ENCODE assay signal across 27 cellular contexts in genomic region chr16:68359398-68360191, GRCh38. TPM values are rescaled to one million over a fixed set of nuclear protein-coding genes. Genes with fewer than 3 reads are reported as not detected.
A peak's percentile ranks its signal among the peaks of the same experiment; 100 is the strongest.
DNase-seq lines count a peak whose midpoint lies in the region; ATAC-seq, FAIRE-seq and TF ChIP-seq lines count a peak whose summit lies in the region.
"Had no signal": no experiment of that assay in that cellular context is flagged by ENCODE, and none has a peak within 500 bp of the region (broad histone marks: within the 10 kb centered on the region; RNA-seq: fewer than 3 reads in every experiment).

No MANE protein-coding gene starts in this region.

- H3K18ac ChIP-seq in H1 (ENCODE audit: extremely low read depth, low read length) = no peak overlapping the region

- H4K5ac ChIP-seq in H1 (ENCODE audit: insufficient read length, low read depth, low read length) = no peak overlapping the region

- peaks cover 44% of the 10 kb centered on the region for H3K4me1 Mint-ChIP-seq in activated CD4-positive, alpha-beta T cell treated with anti-CD3 and anti-CD28 coated beads, Interleukin-2, amount 10 ng/mL, durations not matched to agents 7 days and 5 days

- H2BK5ac ChIP-seq in H1 (ENCODE audit: low read depth, low read length) = no peak overlapping the region; the same call in 1 of the 2 replicates

- no peaks in the 10 kb centered on the region for H3K27me3 ChIP-seq in H1 (replicated peaks in 1 of 4; ENCODE audit: control insufficient read depth in 3 of 4, extremely low read depth in 1 of 4, insufficient read depth in 3 of 4, low read length in 3 of 4)
- H3K27me3 ChIP-seq: BE2C, MG63 had no signal

- H3K14ac ChIP-seq in H1 (ENCODE audit: insufficient read length) = no peak overlapping the region

- H4K91ac ChIP-seq in H1 (replicated peaks; ENCODE audit: insufficient read length, low read length) = no peak overlapping the region

- H2BK120ac ChIP-seq in H1 (replicated peaks; ENCODE audit: low read depth, low read length) = no peak overlapping the region

- H3K4me2 ChIP-seq in H1 (ENCODE audit: insufficient read depth in 1 of 2, low read depth in 2 of 2, low read length in 2 of 2) = no peak overlapping the region
- H3K4me2 ChIP-seq: PC-9 had no signal

- H3K4me1 ChIP-seq in H1 (replicated peaks in 1 of 4; ENCODE audit: control insufficient read depth in 3 of 4, insufficient read depth in 4 of 4, low read length in 3 of 4) (peaks cover 0 to 3% (median 1%) of the 10 kb centered on the region in 4 experiments; a peak in 1 of 7 replicates), mucosa of descending colon (ENCODE audit: low read depth) (peaks cover 4% of the 10 kb centered on the region)

- H3K36me3 ChIP-seq in H1 (ENCODE audit: control insufficient read depth in 2 of 4, insufficient read depth in 4 of 4, low read length in 3 of 4) (peaks cover 4 to 19% (median 14%) of the 10 kb centered on the region in 4 experiments; a peak in 5 of 8 replicates), mucosa of descending colon (ENCODE audit: low read depth) (no peaks in the 10 kb centered on the region)
- H3K36me3 ChIP-seq: MG63 had no signal

- no peak overlapping the region for H3K9ac ChIP-seq in H1 (replicated peaks in 1 of 4; ENCODE audit: extremely low read depth in 1 of 4, low read depth in 3 of 4, low read length in 3 of 4)

- H3K56ac ChIP-seq in H1 (replicated peaks; ENCODE audit: insufficient read length, low read depth, low read length) = no peak overlapping the region

- H3K4me3 ChIP-seq in H1 (ENCODE audit: extremely low read depth in 1 of 4, insufficient read depth in 2 of 4, low read depth in 3 of 4, low read length in 4 of 4) = no peak overlapping the region
- no peak overlapping the region for H3K4me3 ChIP-seq in mucosa of descending colon
- H3K4me3 ChIP-seq: MG63, PC-9 had no signal

- no peaks in the 10 kb centered on the region for H3K79me1 ChIP-seq in H1 (ENCODE audit: low read depth, low read length)

- H3K9me3 ChIP-seq in H1 (ENCODE audit: insufficient read depth in 2 of 2, low read depth in 1 of 2, low read length in 1 of 2) (no peaks in the 10 kb centered on the region), mucosa of descending colon (no peaks in the 10 kb centered on the region)
- H3K9me3 ChIP-seq: BE2C, MG63 had no signal

- no peak for TF ChIP-seq CTCF in H1 (IDR thresholded peaks at IDR 0.05; ENCODE audit: control extremely low read depth in 1 of 3, insufficient read depth in 1 of 3, low read depth in 1 of 3, low read length in 3 of 3)
- no peak for TF ChIP-seq CTCF in mucosa of descending colon (IDR thresholded peaks at IDR 0.05)

- 94% methylated on average over 23 of the region's 23 CpGs; no CpG with 5 or more reads in 1 of the 2 experiments for WGBS in H1 (ENCODE audit: extremely low coverage in 1 of 2, insufficient coverage in 1 of 2, insufficient read length in 1 of 2, insufficient replicate concordance in 2 of 2, low coverage in 1 of 2, low lambda C conversion rate in 2 of 2, missing lambda C conversion rate in 1 of 2), 2 experiments

- no peak overlapping the region for H2BK15ac ChIP-seq in H1 (ENCODE audit: low read length)

- no peak overlapping the region for H2BK20ac ChIP-seq in H1 (ENCODE audit: low read length)

- TF ChIP-seq RAD21 in H1 (IDR thresholded peaks at IDR 0.05 in 1 of 2, conservative IDR thresholded peaks at IDR 0.05 in 1 of 2; ENCODE audit: low read depth in 2 of 2, low read length in 2 of 2) = no peak

- CTCF ChIA-PET in activated CD4-positive, alpha-beta T cell treated with anti-CD3 and anti-CD28 coated beads, Interleukin-2, amount 10 ng/mL, durations not matched to agents 7 days and 5 days (lab: Charles Lee) = interaction anchor here (1.0 to 2.6 kb wide), 3 partner anchors 9 to 28 kb away, joined by 3 to 6 read pairs (median 4); no protein-coding TSS in a partner anchor
- CTCF ChIA-PET in H1 (lab: Charles Lee; ENCODE audit: partially characterized antibody) = interaction anchor here (0.5 to 11.5 kb wide), 11 partner anchors 8 to 678 kb away, joined by 3 to 136 read pairs (median 4); no protein-coding TSS in a partner anchor

- H4K20me1 ChIP-seq in H1 (replicated peaks in 1 of 2; ENCODE audit: control insufficient read depth in 1 of 2, insufficient read depth in 2 of 2, low read length in 2 of 2) = peaks cover 0 to 5% of the 10 kb centered on the region in 2 experiments

- H2BK12ac ChIP-seq in H1 (ENCODE audit: low read depth, low read length) = no peak overlapping the region

- no peak overlapping the region for H3K27ac ChIP-seq in H1 (ENCODE audit: low read depth, low read length)
- H3K27ac ChIP-seq: PC-9 had no signal

- FAIRE-seq in GM12891 (lab: Jason Lieb, UNC) (peak; percentile 52), H1 (lab: Jason Lieb, UNC) (no peak)
- FAIRE-seq: GM18507 had no signal

- H3K27me3 Mint-ChIP-seq in activated CD4-positive, alpha-beta T cell treated with anti-CD3 and anti-CD28 coated beads, Interleukin-2, amount 10 ng/mL, durations not matched to agents 7 days and 5 days = peaks cover 9% of the 10 kb centered on the region
- H3K27me3 Mint-ChIP-seq: CD4-positive, CD25-positive, alpha-beta regulatory T cell had no signal

- no peaks in the 10 kb centered on the region for H3K9me3 Mint-ChIP-seq in activated CD4-positive, alpha-beta T cell treated with anti-CD3 and anti-CD28 coated beads, Interleukin-2, amount 10 ng/mL, durations not matched to agents 7 days and 5 days
- H3K9me3 Mint-ChIP-seq: CD4-positive, CD25-positive, alpha-beta regulatory T cell had no signal

- no peak overlapping the region for H3K23ac ChIP-seq in H1 (ENCODE audit: insufficient read length)

- H2AFZ ChIP-seq in H1 (ENCODE audit: low read length) = no peak overlapping the region
- H2AFZ ChIP-seq: PC-9 had no signal

- peak; percentile 2 for ATAC-seq in mucosa of descending colon
- ATAC-seq in sciatic nerve = no peak
- ATAC-seq in HG02870 (IDR thresholded peaks at IDR 0.05; ENCODE audit: unreplicated experiment) = no peak

- no peak for DNase-seq in activated CD4-positive, alpha-beta T cell treated with anti-CD3 and anti-CD28 coated beads, Interleukin-2, amount 10 ng/mL, durations not matched to agents 7 days and 5 days
- no peak for DNase-seq in activated CD4-positive, alpha-beta T cell treated with anti-CD3 and anti-CD28 coated beads for 1 hour
- DNase-seq in GM12891 (ENCODE audit: insufficient read length, low spot score) (no peak), H1 (ENCODE audit: low read depth in 1 of 2, low spot score in 2 of 2) (no peak), mucosa of descending colon (peak in 1 of 3 donors; percentile 49), GM19238 (ENCODE audit: insufficient read length, low spot score) (no peak), sciatic nerve (ENCODE audit: low spot score) (no peak)
- DNase-seq: 8988T; ACHN; BE2C; CD4-positive, CD25-positive, alpha-beta regulatory T cell; DMS153; GOT3; KBM-7; MG63; NCI-H1105 treated with DMSO at 0.1 percent for 48 hours; NCI-H146; NCI-H1930; NCI-H2107; NCI-H524 treated with DMSO at 0.1 percent for 48 hours; NCI-H82; PC-9; RPMI8226; SHP77 treated with DMSO at 0.1 percent for 48 hours; SW 1271 had no signal

- intact Hi-C loops in mucosa of descending colon (cut with DNase I, micrococcal nuclease) (no loop called here), sciatic nerve (cut with DNase I) (no loop called here)

- H3K79me2 ChIP-seq in H1 (ENCODE audit: control insufficient read depth in 1 of 2, insufficient read depth in 2 of 2, low read length in 2 of 2) = no peaks in the 10 kb centered on the region

- H3K4me3 Mint-ChIP-seq in activated CD4-positive, alpha-beta T cell treated with anti-CD3 and anti-CD28 coated beads, Interleukin-2, amount 10 ng/mL, durations not matched to agents 7 days and 5 days = no peak overlapping the region

- H3K36me3 Mint-ChIP-seq in activated CD4-positive, alpha-beta T cell treated with anti-CD3 and anti-CD28 coated beads, Interleukin-2, amount 10 ng/mL, durations not matched to agents 7 days and 5 days (ENCODE audit: low read depth) = peaks cover 48% of the 10 kb centered on the region

- H2AK5ac ChIP-seq in H1 (ENCODE audit: low read depth, low read length) = no peak overlapping the region

- TF ChIP-seq EP300 in H1 (IDR thresholded peaks at IDR 0.05; ENCODE audit: borderline replicate concordance in 1 of 2, low read depth in 2 of 2, low read length in 2 of 2) = no peak

- no peak overlapping the region for H3K4ac ChIP-seq in H1 (replicated peaks; ENCODE audit: insufficient read length, low read depth, low read length)

- POLR2A ChIA-PET in activated CD4-positive, alpha-beta T cell treated with anti-CD3 and anti-CD28 coated beads, Interleukin-2, amount 10 ng/mL, durations not matched to agents 7 days and 5 days (lab: Charles Lee) = no interaction called here
- POLR2A ChIA-PET in H1 (lab: Charles Lee; ENCODE audit: partially characterized antibody) = interaction anchor here (0.7 to 1.7 kb wide), 8 partner anchors 9 to 96 kb away, joined by 3 to 5 read pairs (median 4); partner anchors contain the start of genes PRMT7 and SLC7A6OS

- H3K27ac Mint-ChIP-seq in activated CD4-positive, alpha-beta T cell treated with anti-CD3 and anti-CD28 coated beads, Interleukin-2, amount 10 ng/mL, durations not matched to agents 7 days and 5 days = peak overlapping the region; percentile 31

- no peaks in the 10 kb centered on the region for H3K23me2 ChIP-seq in H1 (ENCODE audit: low read depth, low read length)

- TF ChIP-seq POLR2A in GM12891 (IDR thresholded peaks at IDR 0.05; ENCODE audit: low read depth, low read length) = no peak
- no peak for TF ChIP-seq POLR2A in H1 (IDR thresholded peaks at IDR 0.05; ENCODE audit: control extremely low read depth in 1 of 2, low read depth in 2 of 2, low read length in 2 of 2)

- 0 out of 2 replicates have a peak overlapping the region, but pooled peaks have one; percentile 42 for H4K8ac ChIP-seq in H1 (ENCODE audit: extremely low read depth, insufficient read depth, low read length)

RNA-seq across cellular contexts. Expression of gene PRMT7, which starts 48.8 kb away (rescaled TPM):
- 10 to 100 TPM; 76.9 TPM for total RNA-seq in activated CD4-positive, alpha-beta T cell treated with anti-CD3 and anti-CD28 coated beads, Interleukin-2, amount 10 ng/mL, durations not matched to agents 7 days and 5 days
- polyA plus RNA-seq in GM12891 (2012; ENCODE audit: low read depth, missing spikeins) = 49.7 TPM
- 48.2 and 48.7 TPM in 2 replicates for total RNA-seq in H1 (2021; fragmentation: NEBNext Ultra II Directional; extraction: Animal tissue kit (Norgen Biotek cat#: 25700))
- 49.3 and 67.4 TPM in 2 replicates for polyA plus RNA-seq in H1 (2011; rRNA removed)
- polyA plus RNA-seq in H1 (2011; cell fraction: cytosol; rRNA removed) = 70.2 TPM
- polyA plus RNA-seq in H1 (2011; cell fraction: nucleus; rRNA removed) = 200 TPM
- 48.4 to 57.0 TPM (median 53.5 TPM) in 4 replicates for polyA plus RNA-seq in H1 (2012, experiment 1 of 2)
- polyA plus RNA-seq in H1 (2012, experiment 2 of 2) = 53.6 TPM
- 37.0 TPM for polyA plus RNA-seq in H1 (2013, experiment 1 of 2)
- polyA plus RNA-seq in H1 (2013, experiment 2 of 2) = 33.0 TPM
- 65.7 and 68.2 TPM in 2 replicates for polyA minus RNA-seq in H1 (2011; rRNA and poly(A)+ RNA removed)
- polyA minus RNA-seq in H1 (2011; cell fraction: cytosol; rRNA and poly(A)+ RNA removed) = 44.0 TPM
- polyA minus RNA-seq in H1 (2011; cell fraction: nucleus; rRNA and poly(A)+ RNA removed) = 57.0 TPM
- 10 to 100 TPM; 31.0 to 42.2 (median 41.0) TPM for total RNA-seq in mucosa of descending colon
- 58.9 TPM for total RNA-seq in sciatic nerve

RNA-seq across cellular contexts. Expression of gene SLC7A6OS, which starts 48.8 kb away (rescaled TPM):
- total RNA-seq in activated CD4-positive, alpha-beta T cell treated with anti-CD3 and anti-CD28 coated beads, Interleukin-2, amount 10 ng/mL, durations not matched to agents 7 days and 5 days = 10 to 100 TPM; 25.9 to 28.6 TPM
- polyA plus RNA-seq in GM12891 (2012; ENCODE audit: low read depth, missing spikeins) = 14.2 TPM
- 16.4 and 21.3 TPM in 2 replicates for total RNA-seq in H1 (2021; fragmentation: NEBNext Ultra II Directional; extraction: Animal tissue kit (Norgen Biotek cat#: 25700))
- polyA plus RNA-seq in H1 (2011; rRNA removed) = 7.3 and 7.6 TPM in 2 replicates
- 12.4 TPM for polyA plus RNA-seq in H1 (2011; cell fraction: cytosol; rRNA removed)
- 15.3 TPM for polyA plus RNA-seq in H1 (2011; cell fraction: nucleus; rRNA removed)
- 9.3 to 16.0 TPM (median 12.7 TPM) in 4 replicates for polyA plus RNA-seq in H1 (2012, experiment 1 of 2)
- polyA plus RNA-seq in H1 (2012, experiment 2 of 2) = 3.8 TPM
- polyA plus RNA-seq in H1 (2013, experiment 1 of 2) = 10.4 TPM
- polyA plus RNA-seq in H1 (2013, experiment 2 of 2) = 9.0 TPM
- 10.2 and 11.4 TPM in 2 replicates for polyA minus RNA-seq in H1 (2011; rRNA and poly(A)+ RNA removed)
- 6.2 TPM for polyA minus RNA-seq in H1 (2011; cell fraction: cytosol; rRNA and poly(A)+ RNA removed)
- polyA minus RNA-seq in H1 (2011; cell fraction: nucleus; rRNA and poly(A)+ RNA removed) = 18.8 TPM
- total RNA-seq in mucosa of descending colon (10 to 100 TPM; 16.2 to 22.0 (median 18.4) TPM), sciatic nerve (22.9 TPM)
